Comparison of ENCODE assay signal across 22 cellular contexts in genomic region chr1:246390855-246391254, GRCh38.
"Had no signal": no experiment of that assay in that cellular context is flagged by ENCODE, and none has a peak within 500 bp of the region (broad histone marks: within the 10 kb centered on the region; RNA-seq: fewer than 3 reads in every experiment).

No MANE protein-coding gene starts in this region.

- H3K27ac ChIP-seq: coronary artery, dorsolateral prefrontal cortex, epithelial cell of prostate, esophagus squamous epithelium, gastrocnemius medialis, heart right ventricle, left lung, lower lobe of right lung had no signal

- H3K4me1 ChIP-seq: esophagus squamous epithelium, gastrocnemius medialis, heart right ventricle, left lung, lower lobe of right lung had no signal

- H3K27me3 ChIP-seq: dorsolateral prefrontal cortex, esophagus squamous epithelium, gastrocnemius medialis, heart right ventricle, left lung had no signal

- H3K4me3 Mint-ChIP-seq: naive thymus-derived CD4-positive, alpha-beta T cell had no signal

- H3K27me3 Mint-ChIP-seq: naive thymus-derived CD4-positive, alpha-beta T cell had no signal

- H3K36me3 ChIP-seq: esophagus squamous epithelium, gastrocnemius medialis, heart right ventricle, left lung, lower lobe of right lung had no signal

- H3K4me3 ChIP-seq: coronary artery, dorsolateral prefrontal cortex, esophagus squamous epithelium, gastrocnemius medialis, heart right ventricle, left lung, lower lobe of right lung had no signal

- DNase-seq: dermis blood vessel endothelial cell; dorsolateral prefrontal cortex; effector CD4-positive, alpha-beta T cell; effector memory CD4-positive, alpha-beta T cell; erythroblast; esophagus squamous epithelium; foreskin fibroblast; foreskin melanocyte; gastrocnemius medialis; glutamatergic neuron; head of caudate nucleus; heart right ventricle; hippocampal formation; left cardiac atrium; left lung; left ventricle myocardium superior; lower lobe of right lung; mesendoderm; midbrain; naive thymus-derived CD4-positive, alpha-beta T cell had no signal
